Comparison of ENCODE assay signal across 1 cellular context in the genomic region with DNA sequence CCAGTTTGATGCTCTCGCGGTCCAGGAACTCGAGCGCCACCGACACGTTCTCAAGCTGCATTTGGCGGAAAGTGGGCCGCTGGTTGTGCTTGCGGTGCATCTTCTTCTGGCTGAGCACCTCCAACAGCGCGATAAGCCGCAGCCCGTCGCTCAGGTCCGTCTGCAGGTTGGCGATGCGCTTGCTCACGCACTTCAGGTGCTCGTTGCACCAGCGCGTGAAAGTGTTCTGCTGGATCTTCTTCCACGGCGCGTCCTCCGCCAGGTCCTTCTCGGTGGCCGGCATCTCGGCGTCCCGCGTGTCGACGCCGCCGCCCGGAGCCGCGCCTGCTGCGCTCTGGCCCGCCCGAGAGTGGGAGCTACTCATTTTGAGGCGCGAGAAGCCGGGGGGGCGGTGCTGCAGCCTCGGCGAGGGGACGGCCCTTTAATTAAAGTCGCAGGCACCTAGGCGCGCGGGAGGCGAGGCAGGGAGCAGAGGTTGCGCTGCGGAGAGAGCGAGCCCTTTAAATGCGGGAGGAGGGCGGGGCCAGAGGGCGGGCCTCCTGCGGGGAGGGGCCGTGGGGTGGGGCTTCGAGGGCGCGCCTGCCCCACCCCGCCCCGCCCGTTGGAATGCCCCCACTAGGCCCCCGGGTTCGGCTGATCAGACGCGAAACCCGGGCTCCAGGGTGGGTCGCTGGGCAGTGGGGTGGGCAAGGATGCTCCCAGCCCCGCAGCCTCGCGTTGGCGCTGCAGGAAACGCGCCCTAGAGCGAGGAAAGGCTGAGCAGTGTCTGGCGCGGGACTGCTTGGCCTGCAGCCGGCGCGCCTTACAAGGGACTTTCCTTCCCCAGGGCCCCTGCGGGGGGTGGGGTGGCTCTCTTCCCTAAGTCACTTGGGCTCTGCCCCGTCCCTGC.
TF ChIP-seq lines count a peak whose summit lies in the region.

No MANE protein-coding gene starts in this region.

TF ChIP-seq in Ishikawa, 13 proteins besides CTCF, POLR2A, EP300 and RAD21:
- TF ChIP-seq TAF1 (IDR thresholded peaks at IDR 0.05; ENCODE audit: low read depth) (peak; percentile 87), CREB1 (IDR thresholded peaks at IDR 0.05; ENCODE audit: low read depth) (no peak), TEAD4 (IDR thresholded peaks at IDR 0.05) (peak; percentile 64), FOXM1 (IDR thresholded peaks at IDR 0.05; ENCODE audit: borderline replicate concordance, low read depth) (no peak), ZBTB7A (IDR thresholded peaks at IDR 0.05; ENCODE audit: low read depth) (no peak), CEBPB (IDR thresholded peaks at IDR 0.05) (no peak), TCF12 (IDR thresholded peaks at IDR 0.05; ENCODE audit: low read depth) (peak; percentile 28; the same call in 1 of the 2 replicates), YY1 (IDR thresholded peaks at IDR 0.05; ENCODE audit: low read depth) (peak; percentile 56; the same call in 1 of the 2 replicates), EGR1 (IDR thresholded peaks at IDR 0.05) (no peak), NFIC (IDR thresholded peaks at IDR 0.05) (no peak)
- TF ChIP-seq, protein P1, sequence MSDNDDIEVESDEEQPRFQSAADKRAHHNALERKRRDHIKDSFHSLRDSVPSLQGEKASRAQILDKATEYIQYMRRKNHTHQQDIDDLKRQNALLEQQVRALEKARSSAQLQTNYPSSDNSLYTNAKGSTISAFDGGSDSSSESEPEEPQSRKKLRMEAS (IDR thresholded peaks at IDR 0.05): peak; percentile 99
- TF ChIP-seq, protein P2, sequence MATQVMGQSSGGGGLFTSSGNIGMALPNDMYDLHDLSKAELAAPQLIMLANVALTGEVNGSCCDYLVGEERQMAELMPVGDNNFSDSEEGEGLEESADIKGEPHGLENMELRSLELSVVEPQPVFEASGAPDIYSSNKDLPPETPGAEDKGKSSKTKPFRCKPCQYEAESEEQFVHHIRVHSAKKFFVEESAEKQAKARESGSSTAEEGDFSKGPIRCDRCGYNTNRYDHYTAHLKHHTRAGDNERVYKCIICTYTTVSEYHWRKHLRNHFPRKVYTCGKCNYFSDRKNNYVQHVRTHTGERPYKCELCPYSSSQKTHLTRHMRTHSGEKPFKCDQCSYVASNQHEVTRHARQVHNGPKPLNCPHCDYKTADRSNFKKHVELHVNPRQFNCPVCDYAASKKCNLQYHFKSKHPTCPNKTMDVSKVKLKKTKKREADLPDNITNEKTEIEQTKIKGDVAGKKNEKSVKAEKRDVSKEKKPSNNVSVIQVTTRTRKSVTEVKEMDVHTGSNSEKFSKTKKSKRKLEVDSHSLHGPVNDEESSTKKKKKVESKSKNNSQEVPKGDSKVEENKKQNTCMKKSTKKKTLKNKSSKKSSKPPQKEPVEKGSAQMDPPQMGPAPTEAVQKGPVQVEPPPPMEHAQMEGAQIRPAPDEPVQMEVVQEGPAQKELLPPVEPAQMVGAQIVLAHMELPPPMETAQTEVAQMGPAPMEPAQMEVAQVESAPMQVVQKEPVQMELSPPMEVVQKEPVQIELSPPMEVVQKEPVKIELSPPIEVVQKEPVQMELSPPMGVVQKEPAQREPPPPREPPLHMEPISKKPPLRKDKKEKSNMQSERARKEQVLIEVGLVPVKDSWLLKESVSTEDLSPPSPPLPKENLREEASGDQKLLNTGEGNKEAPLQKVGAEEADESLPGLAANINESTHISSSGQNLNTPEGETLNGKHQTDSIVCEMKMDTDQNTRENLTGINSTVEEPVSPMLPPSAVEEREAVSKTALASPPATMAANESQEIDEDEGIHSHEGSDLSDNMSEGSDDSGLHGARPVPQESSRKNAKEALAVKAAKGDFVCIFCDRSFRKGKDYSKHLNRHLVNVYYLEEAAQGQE (IDR thresholded peaks at IDR 0.05; ENCODE audit: low read depth): no peak
- TF ChIP-seq, protein P3, sequence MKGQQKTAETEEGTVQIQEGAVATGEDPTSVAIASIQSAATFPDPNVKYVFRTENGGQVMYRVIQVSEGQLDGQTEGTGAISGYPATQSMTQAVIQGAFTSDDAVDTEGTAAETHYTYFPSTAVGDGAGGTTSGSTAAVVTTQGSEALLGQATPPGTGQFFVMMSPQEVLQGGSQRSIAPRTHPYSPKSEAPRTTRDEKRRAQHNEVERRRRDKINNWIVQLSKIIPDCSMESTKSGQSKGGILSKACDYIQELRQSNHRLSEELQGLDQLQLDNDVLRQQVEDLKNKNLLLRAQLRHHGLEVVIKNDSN (IDR thresholded peaks at IDR 0.05): no peak
